ENCODE assay signal across 1 cellular context in the genomic region with DNA sequence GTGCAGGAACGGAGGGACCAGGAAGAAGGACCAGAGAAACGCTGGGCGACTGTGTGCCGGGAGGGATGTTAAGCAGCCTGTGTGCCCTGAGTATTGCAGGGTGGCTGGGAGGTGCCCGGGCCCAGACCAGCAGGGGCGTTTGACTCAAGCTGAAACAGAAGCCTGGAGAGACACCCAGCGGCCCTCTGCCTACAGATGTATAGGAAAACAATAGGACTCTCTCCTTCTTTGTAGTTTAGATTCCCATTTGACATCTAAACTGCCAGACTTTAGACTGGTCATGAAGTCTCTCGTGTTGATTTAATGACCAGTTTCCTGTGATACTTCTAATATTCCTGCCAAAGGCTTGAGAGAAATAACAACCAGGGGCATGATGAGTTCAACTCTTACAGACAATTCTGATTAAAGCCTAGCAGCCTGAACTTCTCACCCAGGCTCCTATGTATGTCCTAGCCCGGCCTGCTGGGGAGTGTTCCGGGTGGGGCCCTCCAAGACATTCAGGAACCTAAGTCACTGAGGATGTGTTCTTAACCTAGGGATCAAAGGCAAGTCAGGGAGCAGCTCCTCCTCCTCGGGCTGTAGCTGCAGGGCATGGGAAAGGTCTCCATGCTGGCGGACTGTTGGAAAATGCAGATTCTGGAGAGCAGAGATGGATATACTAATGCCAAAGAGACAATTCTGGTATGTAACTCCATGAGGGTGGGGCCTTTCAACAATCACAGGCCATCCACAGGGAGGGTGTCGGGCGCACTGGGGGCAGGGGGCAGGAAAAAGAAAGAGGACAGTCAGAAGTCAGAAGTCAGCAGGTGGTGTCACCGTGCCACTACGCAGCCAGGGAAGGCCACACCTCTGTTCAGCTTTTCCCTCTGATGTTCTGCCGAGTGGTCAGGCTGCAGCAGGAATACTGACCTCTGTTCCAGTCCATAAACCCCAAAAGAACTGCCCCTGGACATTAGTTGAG.
TF ChIP-seq lines count a peak whose summit lies in the region.

No MANE protein-coding gene starts in this region.

TF ChIP-seq in HepG2, 621 proteins besides CTCF, POLR2A, EP300 and RAD21 (continued from another document):
- TF ChIP-seq, protein P1, sequence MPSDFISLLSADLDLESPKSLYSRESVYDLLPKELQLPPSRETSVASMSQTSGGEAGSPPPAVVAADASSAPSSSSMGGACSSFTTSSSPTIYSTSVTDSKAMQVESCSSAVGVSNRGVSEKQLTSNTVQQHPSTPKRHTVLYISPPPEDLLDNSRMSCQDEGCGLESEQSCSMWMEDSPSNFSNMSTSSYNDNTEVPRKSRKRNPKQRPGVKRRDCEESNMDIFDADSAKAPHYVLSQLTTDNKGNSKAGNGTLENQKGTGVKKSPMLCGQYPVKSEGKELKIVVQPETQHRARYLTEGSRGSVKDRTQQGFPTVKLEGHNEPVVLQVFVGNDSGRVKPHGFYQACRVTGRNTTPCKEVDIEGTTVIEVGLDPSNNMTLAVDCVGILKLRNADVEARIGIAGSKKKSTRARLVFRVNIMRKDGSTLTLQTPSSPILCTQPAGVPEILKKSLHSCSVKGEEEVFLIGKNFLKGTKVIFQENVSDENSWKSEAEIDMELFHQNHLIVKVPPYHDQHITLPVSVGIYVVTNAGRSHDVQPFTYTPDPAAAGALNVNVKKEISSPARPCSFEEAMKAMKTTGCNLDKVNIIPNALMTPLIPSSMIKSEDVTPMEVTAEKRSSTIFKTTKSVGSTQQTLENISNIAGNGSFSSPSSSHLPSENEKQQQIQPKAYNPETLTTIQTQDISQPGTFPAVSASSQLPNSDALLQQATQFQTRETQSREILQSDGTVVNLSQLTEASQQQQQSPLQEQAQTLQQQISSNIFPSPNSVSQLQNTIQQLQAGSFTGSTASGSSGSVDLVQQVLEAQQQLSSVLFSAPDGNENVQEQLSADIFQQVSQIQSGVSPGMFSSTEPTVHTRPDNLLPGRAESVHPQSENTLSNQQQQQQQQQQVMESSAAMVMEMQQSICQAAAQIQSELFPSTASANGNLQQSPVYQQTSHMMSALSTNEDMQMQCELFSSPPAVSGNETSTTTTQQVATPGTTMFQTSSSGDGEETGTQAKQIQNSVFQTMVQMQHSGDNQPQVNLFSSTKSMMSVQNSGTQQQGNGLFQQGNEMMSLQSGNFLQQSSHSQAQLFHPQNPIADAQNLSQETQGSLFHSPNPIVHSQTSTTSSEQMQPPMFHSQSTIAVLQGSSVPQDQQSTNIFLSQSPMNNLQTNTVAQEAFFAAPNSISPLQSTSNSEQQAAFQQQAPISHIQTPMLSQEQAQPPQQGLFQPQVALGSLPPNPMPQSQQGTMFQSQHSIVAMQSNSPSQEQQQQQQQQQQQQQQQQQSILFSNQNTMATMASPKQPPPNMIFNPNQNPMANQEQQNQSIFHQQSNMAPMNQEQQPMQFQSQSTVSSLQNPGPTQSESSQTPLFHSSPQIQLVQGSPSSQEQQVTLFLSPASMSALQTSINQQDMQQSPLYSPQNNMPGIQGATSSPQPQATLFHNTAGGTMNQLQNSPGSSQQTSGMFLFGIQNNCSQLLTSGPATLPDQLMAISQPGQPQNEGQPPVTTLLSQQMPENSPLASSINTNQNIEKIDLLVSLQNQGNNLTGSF (CRISPR knock-in tag; IDR thresholded peaks at IDR 0.05) = no peak
- no peak for TF ChIP-seq ZNF644 (CRISPR knock-in tag; IDR thresholded peaks at IDR 0.05; ENCODE audit: low read depth)
- TF ChIP-seq, protein P2, sequence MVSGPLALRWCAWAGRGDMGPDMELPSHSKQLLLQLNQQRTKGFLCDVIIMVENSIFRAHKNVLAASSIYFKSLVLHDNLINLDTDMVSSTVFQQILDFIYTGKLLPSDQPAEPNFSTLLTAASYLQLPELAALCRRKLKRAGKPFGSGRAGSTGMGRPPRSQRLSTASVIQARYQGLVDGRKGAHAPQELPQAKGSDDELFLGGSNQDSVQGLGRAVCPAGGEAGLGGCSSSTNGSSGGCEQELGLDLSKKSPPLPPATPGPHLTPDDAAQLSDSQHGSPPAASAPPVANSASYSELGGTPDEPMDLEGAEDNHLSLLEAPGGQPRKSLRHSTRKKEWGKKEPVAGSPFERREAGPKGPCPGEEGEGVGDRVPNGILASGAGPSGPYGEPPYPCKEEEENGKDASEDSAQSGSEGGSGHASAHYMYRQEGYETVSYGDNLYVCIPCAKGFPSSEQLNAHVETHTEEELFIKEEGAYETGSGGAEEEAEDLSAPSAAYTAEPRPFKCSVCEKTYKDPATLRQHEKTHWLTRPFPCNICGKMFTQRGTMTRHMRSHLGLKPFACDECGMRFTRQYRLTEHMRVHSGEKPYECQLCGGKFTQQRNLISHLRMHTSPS (CRISPR knock-in tag; IDR thresholded peaks at IDR 0.05; ENCODE audit: low read depth) = no peak
- TF ChIP-seq TRIM24 (CRISPR knock-in tag; IDR thresholded peaks at IDR 0.05) = no peak
- TF ChIP-seq, protein P3, sequence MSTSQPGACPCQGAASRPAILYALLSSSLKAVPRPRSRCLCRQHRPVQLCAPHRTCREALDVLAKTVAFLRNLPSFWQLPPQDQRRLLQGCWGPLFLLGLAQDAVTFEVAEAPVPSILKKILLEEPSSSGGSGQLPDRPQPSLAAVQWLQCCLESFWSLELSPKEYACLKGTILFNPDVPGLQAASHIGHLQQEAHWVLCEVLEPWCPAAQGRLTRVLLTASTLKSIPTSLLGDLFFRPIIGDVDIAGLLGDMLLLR (CRISPR knock-in tag; IDR thresholded peaks at IDR 0.05) = no peak
- TF ChIP-seq KLF15 (CRISPR knock-in tag; IDR thresholded peaks at IDR 0.05; ENCODE audit: borderline replicate concordance) = no peak
- TF ChIP-seq, protein P4, sequence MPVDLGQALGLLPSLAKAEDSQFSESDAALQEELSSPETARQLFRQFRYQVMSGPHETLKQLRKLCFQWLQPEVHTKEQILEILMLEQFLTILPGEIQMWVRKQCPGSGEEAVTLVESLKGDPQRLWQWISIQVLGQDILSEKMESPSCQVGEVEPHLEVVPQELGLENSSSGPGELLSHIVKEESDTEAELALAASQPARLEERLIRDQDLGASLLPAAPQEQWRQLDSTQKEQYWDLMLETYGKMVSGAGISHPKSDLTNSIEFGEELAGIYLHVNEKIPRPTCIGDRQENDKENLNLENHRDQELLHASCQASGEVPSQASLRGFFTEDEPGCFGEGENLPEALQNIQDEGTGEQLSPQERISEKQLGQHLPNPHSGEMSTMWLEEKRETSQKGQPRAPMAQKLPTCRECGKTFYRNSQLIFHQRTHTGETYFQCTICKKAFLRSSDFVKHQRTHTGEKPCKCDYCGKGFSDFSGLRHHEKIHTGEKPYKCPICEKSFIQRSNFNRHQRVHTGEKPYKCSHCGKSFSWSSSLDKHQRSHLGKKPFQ (CRISPR knock-in tag; IDR thresholded peaks at IDR 0.05; ENCODE audit: insufficient replicate concordance) = no peak
- no peak for TF ChIP-seq ZNF776 (CRISPR knock-in tag; IDR thresholded peaks at IDR 0.05)
- TF ChIP-seq, protein P5, sequence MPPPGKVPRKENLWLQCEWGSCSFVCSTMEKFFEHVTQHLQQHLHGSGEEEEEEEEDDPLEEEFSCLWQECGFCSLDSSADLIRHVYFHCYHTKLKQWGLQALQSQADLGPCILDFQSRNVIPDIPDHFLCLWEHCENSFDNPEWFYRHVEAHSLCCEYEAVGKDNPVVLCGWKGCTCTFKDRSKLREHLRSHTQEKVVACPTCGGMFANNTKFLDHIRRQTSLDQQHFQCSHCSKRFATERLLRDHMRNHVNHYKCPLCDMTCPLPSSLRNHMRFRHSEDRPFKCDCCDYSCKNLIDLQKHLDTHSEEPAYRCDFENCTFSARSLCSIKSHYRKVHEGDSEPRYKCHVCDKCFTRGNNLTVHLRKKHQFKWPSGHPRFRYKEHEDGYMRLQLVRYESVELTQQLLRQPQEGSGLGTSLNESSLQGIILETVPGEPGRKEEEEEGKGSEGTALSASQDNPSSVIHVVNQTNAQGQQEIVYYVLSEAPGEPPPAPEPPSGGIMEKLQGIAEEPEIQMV (CRISPR knock-in tag; IDR thresholded peaks at IDR 0.05; ENCODE audit: low read depth) = no peak
- no peak for TF ChIP-seq HOXA7 (CRISPR knock-in tag; IDR thresholded peaks at IDR 0.05)
- TF ChIP-seq, protein P6, sequence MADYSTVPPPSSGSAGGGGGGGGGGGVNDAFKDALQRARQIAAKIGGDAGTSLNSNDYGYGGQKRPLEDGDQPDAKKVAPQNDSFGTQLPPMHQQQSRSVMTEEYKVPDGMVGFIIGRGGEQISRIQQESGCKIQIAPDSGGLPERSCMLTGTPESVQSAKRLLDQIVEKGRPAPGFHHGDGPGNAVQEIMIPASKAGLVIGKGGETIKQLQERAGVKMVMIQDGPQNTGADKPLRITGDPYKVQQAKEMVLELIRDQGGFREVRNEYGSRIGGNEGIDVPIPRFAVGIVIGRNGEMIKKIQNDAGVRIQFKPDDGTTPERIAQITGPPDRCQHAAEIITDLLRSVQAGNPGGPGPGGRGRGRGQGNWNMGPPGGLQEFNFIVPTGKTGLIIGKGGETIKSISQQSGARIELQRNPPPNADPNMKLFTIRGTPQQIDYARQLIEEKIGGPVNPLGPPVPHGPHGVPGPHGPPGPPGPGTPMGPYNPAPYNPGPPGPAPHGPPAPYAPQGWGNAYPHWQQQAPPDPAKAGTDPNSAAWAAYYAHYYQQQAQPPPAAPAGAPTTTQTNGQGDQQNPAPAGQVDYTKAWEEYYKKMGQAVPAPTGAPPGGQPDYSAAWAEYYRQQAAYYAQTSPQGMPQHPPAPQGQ (CRISPR knock-in tag; IDR thresholded peaks at IDR 0.05; ENCODE audit: borderline replicate concordance) = no peak
- TF ChIP-seq GABPB1 (CRISPR knock-in tag; IDR thresholded peaks at IDR 0.05) = no peak
- TF ChIP-seq, protein P7, sequence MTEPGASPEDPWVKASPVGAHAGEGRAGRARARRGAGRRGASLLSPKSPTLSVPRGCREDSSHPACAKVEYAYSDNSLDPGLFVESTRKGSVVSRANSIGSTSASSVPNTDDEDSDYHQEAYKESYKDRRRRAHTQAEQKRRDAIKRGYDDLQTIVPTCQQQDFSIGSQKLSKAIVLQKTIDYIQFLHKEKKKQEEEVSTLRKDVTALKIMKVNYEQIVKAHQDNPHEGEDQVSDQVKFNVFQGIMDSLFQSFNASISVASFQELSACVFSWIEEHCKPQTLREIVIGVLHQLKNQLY (CRISPR knock-in tag; IDR thresholded peaks at IDR 0.05) = no peak
- TF ChIP-seq KDM1A (CRISPR knock-in tag; IDR thresholded peaks at IDR 0.05) = no peak
